19 cellular contexts compared by ENCODE assay signal in the genomic region with DNA sequence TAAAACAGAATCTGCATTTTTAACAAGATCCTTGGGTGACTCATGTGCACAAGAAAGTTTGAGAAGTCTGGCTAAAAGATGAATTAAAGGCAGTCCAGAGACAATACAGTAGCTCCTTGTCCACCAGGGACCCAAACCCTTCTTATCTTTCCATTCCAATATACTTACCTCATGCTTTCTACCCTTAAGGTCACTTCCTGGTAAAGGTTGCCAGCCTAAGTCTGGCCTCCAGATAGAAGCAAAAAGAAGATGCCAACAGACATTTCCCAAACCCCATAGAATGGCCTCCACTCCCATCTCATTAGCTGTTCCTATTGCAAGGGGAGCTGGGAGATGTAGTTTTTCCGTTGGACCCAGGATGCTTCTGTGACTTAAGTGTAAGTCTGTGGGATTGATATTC.
"Had no signal": no experiment of that assay in that cellular context is flagged by ENCODE, and none has a peak within 500 bp of the region (broad histone marks: within the 10 kb centered on the region; RNA-seq: fewer than 3 reads in every experiment).

No MANE protein-coding gene starts in this region.

- H3K4me3 Mint-ChIP-seq: activated CD4-positive, alpha-beta memory T cell treated with anti-CD3 and anti-CD28 coated beads for 36 hours; activated naive CD8-positive, alpha-beta T cell treated with anti-CD3 and anti-CD28 coated beads, Interleukin-2, amount 10 ng/mL, durations not matched to agents 7 days and 5 days; activated T-helper 17 cell treated with anti-CD3 and anti-CD28 coated beads, Interleukin-2, amount 50 U/mL, for 72 hours; naive B cell; neural crest cell; stimulated activated naive CD8-positive, alpha-beta T cell treated with anti-CD3 and anti-CD28 coated beads, Interleukin-15, Interleukin-2, amounts not matched to agents 100 ng/mL and 50 ng/mL, for 24 hours had no signal

- H3K27ac Mint-ChIP-seq: activated CD4-positive, alpha-beta memory T cell treated with anti-CD3 and anti-CD28 coated beads for 36 hours; activated naive CD8-positive, alpha-beta T cell treated with anti-CD3 and anti-CD28 coated beads, Interleukin-2, amount 10 ng/mL, durations not matched to agents 7 days and 5 days; activated T-helper 17 cell treated with anti-CD3 and anti-CD28 coated beads, Interleukin-2, amount 50 U/mL, for 72 hours; stimulated activated naive CD8-positive, alpha-beta T cell treated with anti-CD3 and anti-CD28 coated beads, Interleukin-15, Interleukin-2, amounts not matched to agents 100 ng/mL and 50 ng/mL, for 24 hours had no signal

- H3K4me1 Mint-ChIP-seq: activated naive CD8-positive, alpha-beta T cell treated with anti-CD3 and anti-CD28 coated beads, Interleukin-2, amount 10 ng/mL, durations not matched to agents 7 days and 5 days; activated T-helper 17 cell treated with anti-CD3 and anti-CD28 coated beads, Interleukin-2, amount 50 U/mL, for 72 hours; naive B cell had no signal

- H3K9me3 ChIP-seq: left ventricle myocardium inferior, ovary, psoas muscle, transverse colon had no signal

- H3K9me3 Mint-ChIP-seq: activated CD4-positive, alpha-beta memory T cell treated with anti-CD3 and anti-CD28 coated beads for 36 hours; activated naive CD8-positive, alpha-beta T cell treated with anti-CD3 and anti-CD28 coated beads, Interleukin-2, amount 10 ng/mL, durations not matched to agents 7 days and 5 days; activated T-helper 17 cell treated with anti-CD3 and anti-CD28 coated beads, Interleukin-2, amount 50 U/mL, for 72 hours; naive B cell; neural crest cell; stimulated activated naive CD8-positive, alpha-beta T cell treated with anti-CD3 and anti-CD28 coated beads, Interleukin-15, Interleukin-2, amounts not matched to agents 100 ng/mL and 50 ng/mL, for 24 hours had no signal

- DNase-seq: activated CD4-positive, alpha-beta memory T cell treated with anti-CD3 and anti-CD28 coated beads for 36 hours; activated naive CD4-positive, alpha-beta T cell; activated naive CD8-positive, alpha-beta T cell treated with anti-CD3 and anti-CD28 coated beads, Interleukin-2, amount 10 ng/mL, durations not matched to agents 7 days and 5 days; activated T-cell treated with anti-CD3 and anti-CD28 coated beads for 4 hours; amygdala; kidney glomerular epithelial cell; left ventricle myocardium inferior; naive B cell; ovary; psoas muscle; right cardiac atrium; stimulated activated CD4-positive, alpha-beta T cell treated with anti-CD3 and anti-CD28 coated beads, Interleukin-15, amount 100 ng/mL, for 24 hours; stimulated activated CD4-positive, alpha-beta T cell treated with anti-CD3 and anti-CD28 coated beads, Interleukin-2, amount 100 ng/mL, for 48 hours; SW 1271; transverse colon had no signal

- H3K27me3 ChIP-seq: ovary, transverse colon had no signal

- H3K36me3 Mint-ChIP-seq: activated CD4-positive, alpha-beta memory T cell treated with anti-CD3 and anti-CD28 coated beads for 36 hours; activated naive CD8-positive, alpha-beta T cell treated with anti-CD3 and anti-CD28 coated beads, Interleukin-2, amount 10 ng/mL, durations not matched to agents 7 days and 5 days; naive B cell had no signal

- H3K4me1 ChIP-seq: left ventricle myocardium inferior, psoas muscle had no signal

- H3K4me3 ChIP-seq: dorsolateral prefrontal cortex, left ventricle myocardium inferior, ovary, psoas muscle, transverse colon had no signal

- H3K36me3 ChIP-seq: left ventricle myocardium inferior, ovary, transverse colon had no signal

- ATAC-seq: activated T-helper 17 cell treated with anti-CD3 and anti-CD28 coated beads, Interleukin-2, amount 50 U/mL, for 72 hours; psoas muscle; right cardiac atrium had no signal

- H3K27ac ChIP-seq: dorsolateral prefrontal cortex, left ventricle myocardium inferior, ovary, psoas muscle, transverse colon had no signal
